ENCODE assay signal across 8 cellular contexts in the genomic region with DNA sequence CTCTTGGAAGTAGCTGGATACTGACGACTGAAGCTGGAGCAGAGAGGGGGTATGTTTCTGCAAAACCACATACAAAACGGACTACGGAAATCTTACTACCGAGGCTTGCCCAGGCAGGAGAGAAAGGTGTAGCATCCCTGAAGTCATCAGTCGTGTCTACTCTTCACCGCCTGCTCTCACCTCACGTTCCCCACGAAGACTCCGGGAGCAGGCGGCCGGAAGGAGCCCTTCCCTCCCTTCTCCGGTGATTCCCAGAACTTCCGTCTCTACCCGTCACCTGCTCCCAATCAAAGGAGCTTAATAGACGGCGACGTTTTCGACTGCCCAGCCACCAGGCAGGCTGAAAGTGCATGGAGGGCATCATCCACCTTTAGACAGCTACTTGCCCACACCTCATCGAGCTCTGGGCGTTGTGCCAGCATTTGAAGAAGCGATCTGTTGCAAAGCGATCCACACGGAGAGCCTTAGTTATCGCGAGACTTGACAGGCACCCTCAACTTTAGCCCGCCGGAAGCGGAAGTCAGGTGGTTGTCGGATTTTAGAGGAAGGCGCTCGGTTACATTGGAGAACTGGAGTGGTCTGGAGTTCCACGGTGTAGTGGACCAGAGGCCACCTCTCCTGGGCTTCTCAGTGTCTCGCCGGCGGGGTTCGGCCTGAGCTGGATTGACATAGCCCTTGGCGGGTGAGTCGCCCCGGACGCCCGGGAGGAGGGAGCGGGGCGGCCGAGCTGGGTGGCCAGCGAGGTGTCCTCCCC.
DNase-seq lines count a peak whose midpoint lies in the region; ATAC-seq and TF ChIP-seq lines count a peak whose summit lies in the region.

A gene (plus strand): TSS at position 523 of the 754 bp plus-strand sequence. CDS start 2,809 bp downstream, outside the sequence.

- ATAC-seq in GM19023 (IDR thresholded peaks at IDR 0.05; ENCODE audit: unreplicated experiment) (peak; percentile 97), HG03280 (IDR thresholded peaks at IDR 0.05; ENCODE audit: unreplicated experiment) (peak; percentile 96)

- H3K4me3 ChIP-seq in AG09309 (ENCODE audit: control insufficient read depth, low read depth, low read length), result peak within 1 kb of the TSS; percentile 95

- DNase-seq in AG09309 (ENCODE audit: low read depth), result peak; percentile 84
- DNase-seq in NCI-H345 treated with DMSO at 0.1 percent for 48 hours (lab: John Stamatoyannopoulos, UW; ENCODE audit: unreplicated experiment), result peak; percentile 86
- peak; percentile 87 for DNase-seq in activated CD4-positive, CD25-positive, alpha-beta regulatory T cell treated with anti-CD3 and anti-CD28 coated beads, Interleukin-2, amount 50 U/mL, for 16 hours (ENCODE audit: low read depth, low spot score)
- peak; percentile 28 to 84 for DNase-seq in cerebellar nuclear complex (lab: John Stamatoyannopoulos, UW)
- peak; percentile 93 for DNase-seq in islet precursor cell
- peak; percentile 85 to 88 (median 87) for DNase-seq in stimulated activated CD4-positive, alpha-beta T cell treated with anti-CD3 and anti-CD28 coated beads, Interleukin-12 subunit alpha, Interleukin-12 subunit beta, amount 100 ng/mL, for 48 hours (ENCODE audit: low read depth in 2 of 3, low spot score in 1 of 3)

- TF ChIP-seq CTCF in AG09309 (IDR thresholded peaks at IDR 0.05; ENCODE audit: control insufficient read depth, insufficient read depth, low read depth, low read length, missing control alignments), result no peak

Comparison
In these comparisons a context has a peak if more than half of its experiments do, and no peak if none do; other contexts are left out.
1. Peak in every context shown above with its lines: DNase-seq, ATAC-seq and H3K4me3 ChIP-seq.